Comparison of ENCODE assay signal across 27 cellular contexts in the genomic region with DNA sequence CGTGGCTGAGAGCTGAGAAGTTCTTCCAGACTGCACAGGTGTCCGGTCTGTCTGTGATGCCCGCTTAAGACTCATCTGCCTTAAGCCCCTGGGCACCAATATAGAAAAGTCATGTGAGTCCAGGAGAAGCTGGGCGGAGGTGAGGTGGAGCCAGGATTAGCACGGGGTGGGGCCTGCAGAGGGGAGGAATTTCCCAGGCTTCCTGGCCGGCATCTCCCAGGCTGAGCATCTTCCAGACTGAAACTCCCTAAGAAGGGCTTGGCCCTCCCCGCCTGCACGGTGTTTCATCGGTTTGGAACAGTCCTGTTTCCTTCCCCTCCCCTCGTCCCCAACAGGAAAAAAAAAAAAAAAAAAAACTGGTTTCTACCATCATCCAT.
DNase-seq lines count a peak whose midpoint lies in the region; ATAC-seq lines count a peak whose summit lies in the region.
"Had no signal": no experiment of that assay in that cellular context is flagged by ENCODE, and none has a peak within 500 bp of the region (broad histone marks: within the 10 kb centered on the region; RNA-seq: fewer than 3 reads in every experiment).

No MANE protein-coding gene starts in this region.

- intact Hi-C loops in Right ventricle myocardium inferior (cut with DNase I) = no loop called here
- intact Hi-C loops in Right ventricle myocardium superior (cut with DNase I) = no loop called here
- intact Hi-C loops in sciatic nerve (cut with DNase I) = no loop called here

- DNase-seq in Right ventricle myocardium inferior (ENCODE audit: missing footprints) = peak; percentile 55
- no peak for DNase-seq in Right ventricle myocardium superior
- DNase-seq in NCI-H524 (lab: John Stamatoyannopoulos, UW) = peak; percentile 87 to 94
- no peak for DNase-seq in sciatic nerve (ENCODE audit: low spot score)
- no peak for DNase-seq in epidermal melanocyte (ENCODE audit: insufficient read length, low spot score)
- DNase-seq: activated CD4-positive, alpha-beta T cell treated with anti-CD3 and anti-CD28 coated beads for 4 hours; activated CD8-positive, alpha-beta memory T cell treated with anti-CD3 and anti-CD28 coated beads for 24 hours; activated naive CD4-positive, alpha-beta T cell; activated T-cell treated with anti-CD3 and anti-CD28 coated beads, Interleukin-2, amount 50 U/mL, for 24 hours; DMS53; effector memory CD4-positive, alpha-beta T cell; GF-D8; H9; hypothalamus; immature natural killer cell; naive B cell; NCI-H1417; NCI-H2029 treated with DMSO at 0.1 percent for 48 hours; NCI-H345; nucleus accumbens; OCI-M1; stimulated activated naive CD8-positive, alpha-beta T cell treated with anti-CD3 and anti-CD28 coated beads, Interleukin-15, Interleukin-2, amounts not matched to agents 100 U/mL and 50 U/mL, for 24 hours; testis had no signal

- ATAC-seq in Right ventricle myocardium inferior (no peak), Right ventricle myocardium superior (ENCODE audit: poor library complexity) (no peak), esophagus mucosa (peak; percentile 24), sciatic nerve (peak; percentile 37), GM18868 (IDR thresholded peaks at IDR 0.05; ENCODE audit: unreplicated experiment) (no peak), GM19467 (IDR thresholded peaks at IDR 0.05; ENCODE audit: unreplicated experiment) (no peak)
- ATAC-seq: left lung; stimulated activated naive CD8-positive, alpha-beta T cell treated with anti-CD3 and anti-CD28 coated beads, Interleukin-15, Interleukin-2, amounts not matched to agents 100 U/mL and 50 U/mL, for 24 hours had no signal

Comparison
In these comparisons a context has a peak if more than half of its experiments do, and no peak if none do; other contexts are left out.
1. DNase-seq: peak in Right ventricle myocardium inferior (single experiment) and NCI-H524 (2 of 2); none in Right ventricle myocardium superior (single experiment), sciatic nerve (single experiment) and epidermal melanocyte (single experiment).
2. ATAC-seq: peak in esophagus mucosa (single experiment) and sciatic nerve (single experiment); none in Right ventricle myocardium inferior (single experiment), Right ventricle myocardium superior (single experiment), GM18868 (single experiment) and GM19467 (single experiment).